38 cellular contexts compared by ENCODE assay signal in the genomic region with DNA sequence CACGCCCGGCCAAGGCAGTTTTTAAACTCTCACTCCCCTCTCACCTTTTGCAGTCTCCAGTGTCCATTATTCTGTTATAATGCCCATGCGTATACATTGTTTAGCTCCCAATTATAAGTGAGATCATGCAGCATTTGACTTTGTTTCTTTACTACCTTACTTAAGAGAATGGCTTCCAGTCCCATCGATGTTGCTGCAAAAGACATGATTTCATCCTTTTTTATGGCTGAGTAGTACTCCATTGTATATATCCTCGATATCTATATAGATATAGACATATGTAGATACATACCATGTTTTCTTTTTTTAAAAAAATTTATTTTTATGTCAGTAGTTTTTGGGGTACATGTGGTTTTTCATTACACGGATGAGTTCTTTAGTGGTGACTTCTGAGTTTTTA. TPM values are rescaled to one million over a fixed set of nuclear protein-coding genes. Genes with fewer than 3 reads are reported as not detected.
"Had no signal": no experiment of that assay in that cellular context is flagged by ENCODE, and none has a peak within 500 bp of the region (broad histone marks: within the 10 kb centered on the region; RNA-seq: fewer than 3 reads in every experiment).

No MANE protein-coding gene starts in this region.

- H3K4me3 ChIP-seq: MG63 had no signal

- DNase-seq: Karpas-422, Kasumi-1, MG63, MM.1S, MV-4-11, NCI-H1048, NCI-H1092, NCI-H1092 treated with DMSO at 0.1 percent for 48 hours, NCI-H1105, NCI-H1105 treated with DMSO at 0.1 percent for 48 hours, NCI-H1417, NCI-H1417 treated with DMSO at 0.1 percent for 48 hours, NCI-H1436, NCI-H1436 treated with DMSO at 0.1 percent for 48 hours, NCI-H146, NCI-H1694, NCI-H1694 treated with DMSO at 0.1 percent for 48 hours, NCI-H187, NCI-H187 treated with DMSO at 0.1 percent for 48 hours, NCI-H1930, NCI-H2029, NCI-H2029 treated with DMSO at 0.1 percent for 48 hours, NCI-H2081, NCI-H2081 treated with DMSO at 0.1 percent for 48 hours, NCI-H2107, NCI-H2171, NCI-H2171 treated with DMSO at 0.1 percent for 48 hours, NCI-H2227 treated with DMSO at 0.1 percent for 48 hours, NCI-H226, NCI-H345, NCI-H446, NCI-H446 treated with DMSO at 0.1 percent for 48 hours, NCI-H510A, NCI-H510A treated with DMSO at 0.1 percent for 48 hours had no signal

- H3K36me3 ChIP-seq: MG63 had no signal

- H3K27me3 ChIP-seq: MG63 had no signal

RNA-seq across cellular contexts. Expression of a gene that starts 8.4 kb away (rescaled TPM):
- total RNA-seq: MCF 10A had no signal

RNA-seq across cellular contexts. Expression of a gene that starts 32.2 kb away (rescaled TPM):
- total RNA-seq: LHCN-M2, M059J, MCF 10A, NCI-H460 had no signal
